In genomic region chr14:53529519-53529918, GRCh38 we compare ENCODE assay signal across 18 cellular contexts.
DNase-seq lines count a peak whose midpoint lies in the region; ATAC-seq, FAIRE-seq and TF ChIP-seq lines count a peak whose summit lies in the region.
"Had no signal": no experiment of that assay in that cellular context is flagged by ENCODE, and none has a peak within 500 bp of the region (broad histone marks: within the 10 kb centered on the region; RNA-seq: fewer than 3 reads in every experiment).

No MANE protein-coding gene starts in this region.

- no peak for TF ChIP-seq CTCF in HepG2 (CRISPR knock-in tag; IDR thresholded peaks at IDR 0.05)
- no peak for TF ChIP-seq CTCF in right lobe of liver (IDR thresholded peaks at IDR 0.05)
- no peak for TF ChIP-seq CTCF in gastrocnemius medialis (IDR thresholded peaks at IDR 0.05 in 4 of 5, conservative IDR thresholded peaks at IDR 0.05 in 1 of 5)
- no peak for TF ChIP-seq CTCF in spleen (IDR thresholded peaks at IDR 0.05 in 8 of 11, conservative IDR thresholded peaks at IDR 0.05 in 3 of 11)

- CTCF ChIA-PET in HepG2 (lab: Yijun Ruan, JAX; ENCODE audit: low intra/inter-chr PET ratio, low total read pairs), result no interaction called here

- WGBS in HepG2 (ENCODE audit: low lambda C conversion rate), result 10% methylated on average over 3 of the region's 3 CpGs
- WGBS in right lobe of liver (ENCODE audit: insufficient coverage, low coverage, low lambda C conversion rate, missing lambda C conversion rate), result 70% methylated on average over 3 of the region's 3 CpGs
- 77 to 97% (median 91%) methylated on average over 3 of the region's 3 CpGs for WGBS in spleen, 5 donors

- H3K4me3 ChIP-seq in HepG2 (replicated peaks in 1 of 3; ENCODE audit: insufficient read depth in 1 of 3, low read depth in 2 of 3, low read length in 3 of 3), result no peak overlapping the region
- no peak overlapping the region for H3K4me3 ChIP-seq in right lobe of liver
- no peak overlapping the region for H3K4me3 ChIP-seq in gastrocnemius medialis
- H3K4me3 ChIP-seq in spleen, result no peak overlapping the region
- H3K4me3 ChIP-seq: GM23338 had no signal

- H3K4me1 ChIP-seq in HepG2 (ENCODE audit: insufficient read depth, low read length) (no peaks in the 10 kb centered on the region; the same call in 1 of the 2 replicates), right lobe of liver (no peaks in the 10 kb centered on the region), gastrocnemius medialis (no peaks in the 10 kb centered on the region), spleen (no peaks in the 10 kb centered on the region)
- H3K4me1 ChIP-seq: BE2C had no signal

- DNase-seq in HepG2 (ENCODE audit: low spot score), result peak; percentile 21
- no peak for DNase-seq in right lobe of liver
- peak; percentile 43 for DNase-seq in RPMI7951 (ENCODE audit: low read depth)
- peak; percentile 48 for DNase-seq in fibroblast of gingiva (ENCODE audit: low read depth)
- DNase-seq in gastrocnemius medialis, result no peak
- DNase-seq in spleen, result no peak
- DNase-seq: 8988T; BE2C; CD4-positive, alpha-beta memory T cell; DND-41; GF-D8; H7; KBM-7 had no signal

- H3K27me3 ChIP-seq in HepG2 (ENCODE audit: control insufficient read depth in 1 of 2, insufficient read depth in 2 of 2, low read length in 2 of 2) (no peaks in the 10 kb centered on the region), right lobe of liver (no peaks in the 10 kb centered on the region), gastrocnemius medialis (no peaks in the 10 kb centered on the region), spleen (replicated peaks in 1 of 7) (no peaks in the 10 kb centered on the region)
- H3K27me3 ChIP-seq: BE2C had no signal

- H3K9ac ChIP-seq in HepG2 (ENCODE audit: insufficient read depth, low read depth, low read length), result no peak overlapping the region

- POLR2A ChIA-PET in HepG2 (lab: Yijun Ruan, JAX), result no interaction called here

- in situ Hi-C loops in HepG2 (cut with HindIII; ENCODE audit: extremely low pct_ligation_motif_present, low pct_unique_long_range_greater_than_20kb), result no loop called here
- in situ Hi-C loops in gastrocnemius medialis (cut with MboI; ENCODE audit: low sequenced_read_pairs in 4 of 4), result loop anchor here in 3 of 4 donors (25.0 kb wide), 2 partner anchors 658 to 808 kb away; no protein-coding TSS in a partner anchor

- no peak overlapping the region for H2AFZ ChIP-seq in HepG2 (ENCODE audit: low read length)
- H2AFZ ChIP-seq: GM23338 had no signal

- no TSS peak for BruUV-seq in HepG2 (replicated peaks; lab: Mats Ljungman, UMichigan)

- ATAC-seq in HepG2 (no peak), right lobe of liver (no peak), gastrocnemius medialis (no peak), HG02759 (IDR thresholded peaks at IDR 0.05; ENCODE audit: unreplicated experiment) (no peak), HG03460 (IDR thresholded peaks at IDR 0.05; ENCODE audit: unreplicated experiment) (no peak)
- ATAC-seq: GM23338 had no signal

- no peak for TF ChIP-seq POLR2A in HepG2 (IDR thresholded peaks at IDR 0.05; ENCODE audit: insufficient read depth in 1 of 2, low read depth in 2 of 2, low read length in 2 of 2)
- TF ChIP-seq POLR2A in right lobe of liver (IDR thresholded peaks at IDR 0.05), result no peak
- no peak for TF ChIP-seq POLR2A in gastrocnemius medialis (IDR thresholded peaks at IDR 0.05)
- no peak for TF ChIP-seq POLR2A in spleen (IDR thresholded peaks at IDR 0.05)

- TF ChIP-seq EP300 in HepG2 (IDR thresholded peaks at IDR 0.05; ENCODE audit: low read depth in 2 of 2, low read length in 2 of 2) (no peak), HepG2 (CRISPR knock-in tag; IDR thresholded peaks at IDR 0.05; ENCODE audit: borderline replicate concordance) (no peak)

- no peak for FAIRE-seq in HepG2 (lab: Jason Lieb, UNC)

- no peaks in the 10 kb centered on the region for H3K36me3 ChIP-seq in HepG2 (replicated peaks in 1 of 2; ENCODE audit: control insufficient read depth in 1 of 2, insufficient read depth in 2 of 2, low read length in 2 of 2)
- no peaks in the 10 kb centered on the region for H3K36me3 ChIP-seq in right lobe of liver
- H3K36me3 ChIP-seq in gastrocnemius medialis, result no peaks in the 10 kb centered on the region
- H3K36me3 ChIP-seq in spleen, result no peaks in the 10 kb centered on the region
- H3K36me3 ChIP-seq: BE2C had no signal

- H3K27ac ChIP-seq in HepG2 (ENCODE audit: extremely low read length, insufficient read depth, low read length) (no peak overlapping the region), right lobe of liver (no peak overlapping the region), gastrocnemius medialis (no peak overlapping the region), spleen (no peak overlapping the region)
- H3K27ac ChIP-seq: C4-2B, HL-60 had no signal

- H3K9me3 ChIP-seq in HepG2 (ENCODE audit: low read length) (no peaks in the 10 kb centered on the region), right lobe of liver (peaks cover 0 to 4% (median 0%) of the 10 kb centered on the region in 4 donors), gastrocnemius medialis (no peaks in the 10 kb centered on the region), spleen (no peaks in the 10 kb centered on the region)
- H3K9me3 ChIP-seq: BE2C had no signal

- intact Hi-C loops in HepG2 (cut with micrococcal nuclease; ENCODE audit: unreplicated experiment), result no loop called here
- intact Hi-C loops in right lobe of liver (cut with DNase I), result no loop called here
- intact Hi-C loops in gastrocnemius medialis (cut with DNase I; ENCODE audit: low total_unique reads), result no loop called here
- intact Hi-C loops in spleen (cut with DNase I; ENCODE audit: low total_unique reads), result no loop called here

- TF ChIP-seq RAD21 in HepG2 (CRISPR knock-in tag; IDR thresholded peaks at IDR 0.05), result no peak

- no peaks in the 10 kb centered on the region for H3K79me2 ChIP-seq in HepG2 (ENCODE audit: insufficient read depth, low read length)

- no peaks in the 10 kb centered on the region for H4K20me1 ChIP-seq in HepG2 (ENCODE audit: insufficient read depth, low read length)

- no peak overlapping the region for H3K4me2 ChIP-seq in HepG2 (ENCODE audit: low read depth, low read length)
- H3K4me2 ChIP-seq: GM23338 had no signal

TF ChIP-seq in HepG2, 621 proteins besides CTCF, POLR2A, EP300 and RAD21 (continues in another document):
- TF ChIP-seq ZBTB46 (CRISPR knock-in tag; IDR thresholded peaks at IDR 0.05; ENCODE audit: borderline replicate concordance), result no peak
- no peak for TF ChIP-seq BRF2 (CRISPR knock-in tag; IDR thresholded peaks at IDR 0.05)
- TF ChIP-seq FOSL2 (CRISPR knock-in tag; IDR thresholded peaks at IDR 0.05), result peak; percentile 63
- no peak for TF ChIP-seq ISX (CRISPR knock-in tag; conservative IDR thresholded peaks at IDR 0.05)
- TF ChIP-seq ZBTB10 (CRISPR knock-in tag; IDR thresholded peaks at IDR 0.05; ENCODE audit: borderline replicate concordance), result no peak
- no peak for TF ChIP-seq ZNF235 (CRISPR knock-in tag; IDR thresholded peaks at IDR 0.05; ENCODE audit: borderline replicate concordance)
- TF ChIP-seq ZBTB21 (CRISPR knock-in tag; IDR thresholded peaks at IDR 0.05), result peak; percentile 92

Comparison
In these comparisons a context has a peak if more than half of its experiments do, and no peak if none do; other contexts are left out.
1. DNase-seq: peak in HepG2 (single experiment), RPMI7951 (single experiment) and fibroblast of gingiva (single experiment); none in right lobe of liver (0 of 3), gastrocnemius medialis (0 of 2) and spleen (single experiment).